8 cellular contexts compared by ENCODE assay signal in genomic region chr1:67052741-67053534, GRCh38. TPM values are rescaled to one million over a fixed set of nuclear protein-coding genes. Genes with fewer than 3 reads are reported as not detected.
A peak's percentile ranks its signal among the peaks of the same experiment; 100 is the strongest.
DNase-seq lines count a peak whose midpoint lies in the region; ATAC-seq, FAIRE-seq and TF ChIP-seq lines count a peak whose summit lies in the region.

No MANE protein-coding gene starts in this region.

- CTCF ChIA-PET in CD8-positive, alpha-beta T cell (lab: Charles Lee), result interaction anchor here (0.7 to 2.3 kb wide), 6 partner anchors 57 to 158 kb away, joined by 3 to 20 read pairs (median 3); no protein-coding TSS in a partner anchor

- peak overlapping the region; percentile 96 for H3K27ac ChIP-seq in CD8-positive, alpha-beta T cell (ENCODE audit: low read depth, low read length)
- peak overlapping the region; percentile 82 for H3K27ac ChIP-seq in caudate nucleus (ENCODE audit: low read depth, low read length)
- peak overlapping the region; percentile 98 for H3K27ac ChIP-seq in small intestine (ENCODE audit: low read depth in 1 of 2, low read length in 1 of 2)

- no peaks in the 10 kb centered on the region for H3K9me3 ChIP-seq in CD8-positive, alpha-beta T cell (ENCODE audit: low read length)
- no peaks in the 10 kb centered on the region for H3K9me3 ChIP-seq in small intestine (ENCODE audit: control insufficient read depth, low read depth)

- H3K4me1 ChIP-seq in CD8-positive, alpha-beta T cell (ENCODE audit: insufficient read depth, low read length), result peaks cover 10% of the 10 kb centered on the region
- H3K4me1 ChIP-seq in small intestine (ENCODE audit: control insufficient read depth in 2 of 2, insufficient read depth in 1 of 2, low read depth in 1 of 2, low read length in 1 of 2), result no peaks in the 10 kb centered on the region

- peak overlapping the region; percentile 76 for H3K27ac Mint-ChIP-seq in CD8-positive, alpha-beta T cell

- H3K27me3 Mint-ChIP-seq in CD8-positive, alpha-beta T cell (ENCODE audit: low read depth), result no peaks in the 10 kb centered on the region

- H3K4me1 Mint-ChIP-seq in CD8-positive, alpha-beta T cell (ENCODE audit: low read depth), result peaks cover 37% of the 10 kb centered on the region

- peak overlapping the region; percentile 85 for H3K4me3 ChIP-seq in CD8-positive, alpha-beta T cell (ENCODE audit: low read depth, low read length)
- peak overlapping the region; percentile 89 to 91 for H3K4me3 ChIP-seq in small intestine (ENCODE audit: low read depth in 1 of 2, low read length in 2 of 2)

- 0 to 3% (median 1%) methylated on average over 25 of the region's 25 CpGs for WGBS in small intestine, 3 donors

- H3K36me3 Mint-ChIP-seq in CD8-positive, alpha-beta T cell, result peaks cover 39% of the 10 kb centered on the region

- H3K9me3 Mint-ChIP-seq in CD8-positive, alpha-beta T cell, result no peaks in the 10 kb centered on the region

- peak overlapping the region; percentile 87 for H3K4me3 Mint-ChIP-seq in CD8-positive, alpha-beta T cell

- POLR2A ChIA-PET in CD8-positive, alpha-beta T cell (lab: Charles Lee), result interaction anchor here (0.8 to 1.7 kb wide), 14 partner anchors 10 to 1633 kb away, joined by 3 to 6 read pairs (median 4); partner anchors contain the start of genes DNAI4, LEPR, LEPROT and MIER1

- peak; percentile 75 for FAIRE-seq in GM19239 (lab: Jason Lieb, UNC)
- no peak for FAIRE-seq in small intestine (lab: Jason Lieb, UNC)

- peak; percentile 15 for ATAC-seq in CD8-positive, alpha-beta T cell
- peak; percentile 15 for ATAC-seq in HG03432 (IDR thresholded peaks at IDR 0.05; ENCODE audit: unreplicated experiment)

- TF ChIP-seq CTCF in CD8-positive, alpha-beta T cell (IDR thresholded peaks at IDR 0.05), result no peak

- no peaks in the 10 kb centered on the region for H3K27me3 ChIP-seq in CD8-positive, alpha-beta T cell (ENCODE audit: insufficient read depth, low read length)
- no peaks in the 10 kb centered on the region for H3K27me3 ChIP-seq in small intestine (ENCODE audit: control insufficient read depth in 2 of 2, insufficient read depth in 2 of 2, low read length in 2 of 2)

- peak in 5 of 7 experiments; percentile 4 to 71 (median 16) for DNase-seq in CD8-positive, alpha-beta T cell
- DNase-seq in GM19239 (ENCODE audit: insufficient read length, low spot score) (no peak), SK-N-DZ (ENCODE audit: low spot score) (peak; percentile 10), caudate nucleus (lab: John Stamatoyannopoulos, UW) (peak in 32 of 61 donors; percentile 0 to 64 (median 34)), iris pigment epithelial cell (ENCODE audit: low read depth) (peak; percentile 61), small intestine (peak; percentile 44), mucosa of gallbladder (ENCODE audit: low spot score) (no peak)

- intact Hi-C loops in CD8-positive, alpha-beta T cell (cut with DNase I, micrococcal nuclease), result loop anchor here (1.0 to 10.0 kb wide), 12 partner anchors 36 to 1978 kb away; partner anchors contain the start of genes DNAI4 (in 1 of the 2), GADD45A (in 1 of the 2) and MIER1 (in 1 of the 2)

- H3K36me3 ChIP-seq in CD8-positive, alpha-beta T cell (ENCODE audit: insufficient read depth, low read length), result peaks cover 6% of the 10 kb centered on the region
- H3K36me3 ChIP-seq in small intestine (ENCODE audit: control insufficient read depth in 2 of 2, insufficient read depth in 2 of 2, low read length in 2 of 2), result peaks cover 3 to 7% of the 10 kb centered on the region in 2 donors

RNA-seq across cellular contexts. Expression of gene SLC35D1, which starts 1.0 kb away (rescaled TPM):
- 10 to 100 TPM; 18.4 to 18.5 TPM for total RNA-seq in CD8-positive, alpha-beta T cell
- polyA plus RNA-seq in SK-N-DZ (2014; cell fraction: cytosol; rRNA removed), result 3.9 and 4.1 TPM in 2 replicates
- 6.7 and 6.9 TPM in 2 replicates for polyA plus RNA-seq in SK-N-DZ (2014; cell fraction: nucleus; rRNA removed)
- 1 to 10 TPM; 4.6 to 8.2 (median 4.9) TPM for polyA plus RNA-seq in small intestine
- 16.3 TPM for total RNA-seq in mucosa of gallbladder

Comparison
In these comparisons a context has a peak if more than half of its experiments do, and no peak if none do; other contexts are left out.
1. DNase-seq: peak in CD8-positive, alpha-beta T cell (5 of 7), SK-N-DZ (single experiment), caudate nucleus (32 of 61), iris pigment epithelial cell (single experiment) and small intestine (single experiment); none in GM19239 (single experiment) and mucosa of gallbladder (single experiment).
2. Peak in every context shown above with its lines, with median percentiles within 50 percentile points of each other: H3K27ac ChIP-seq.